11 cellular contexts compared by ENCODE assay signal in genomic region chr2:120395686-120396518, GRCh38. TPM values are rescaled to one million over a fixed set of nuclear protein-coding genes. Genes with fewer than 3 reads are reported as not detected.
A peak's percentile ranks its signal among the peaks of the same experiment; 100 is the strongest.
DNase-seq lines count a peak whose midpoint lies in the region; ATAC-seq, FAIRE-seq and TF ChIP-seq lines count a peak whose summit lies in the region.
"Had no signal": no experiment of that assay in that cellular context is flagged by ENCODE, and none has a peak within 500 bp of the region (broad histone marks: within the 10 kb centered on the region; RNA-seq: fewer than 3 reads in every experiment).

No MANE protein-coding gene starts in this region.

- no peak overlapping the region for H3K56ac ChIP-seq in H9 (ENCODE audit: insufficient read length, low read depth, low read length)

- no peaks in the 10 kb centered on the region for H3K36me3 Mint-ChIP-seq in H9 (ENCODE audit: insufficient read depth in 1 of 3, low read depth in 3 of 3)
- no peaks in the 10 kb centered on the region for H3K36me3 Mint-ChIP-seq in CD8-positive, alpha-beta T cell

- DNase-seq in A549 (ENCODE audit: low read depth in 1 of 2, low spot score in 1 of 2) (peak in 1 of 2 experiments; percentile 54), H9 (peak; percentile 37), NCI-H524 treated with DMSO at 0.1 percent for 48 hours (lab: John Stamatoyannopoulos, UW) (peak; percentile 36), kidney glomerular epithelial cell (lab: John Stamatoyannopoulos, UW) (peak; percentile 7), GDM1 (lab: John Stamatoyannopoulos, UW) (no peak), globus pallidus (ENCODE audit: low spot score) (no peak)
- no peak for DNase-seq in stimulated activated CD8-positive, alpha-beta memory T cell treated with anti-CD3 and anti-CD28 coated beads, Interleukin-4, amount 100 ng/mL, for 48 hours
- DNase-seq in CD8-positive, alpha-beta T cell: no peak

- 0 out of 2 replicates have a peak overlapping the region, but pooled peaks have one; percentile 35 for H3K14ac ChIP-seq in H9 (ENCODE audit: insufficient read depth, low read length)

- H3K4me2 ChIP-seq in A549 (peak overlapping the region; percentile 65), H9 (ENCODE audit: insufficient read depth, insufficient read length, low read length) (no peak overlapping the region)

- H3K18ac ChIP-seq in H9 (ENCODE audit: insufficient read length, low read depth, low read length): no peak overlapping the region

- H3K27ac ChIP-seq in A549 (peak overlapping the region; percentile 87 to 98), H9 (ENCODE audit: insufficient read length, low read depth, low read length) (no peak overlapping the region)
- no peak overlapping the region for H3K27ac ChIP-seq in CD8-positive, alpha-beta T cell (ENCODE audit: low read depth, low read length)
- H3K27ac ChIP-seq: C4-2B had no signal

- H2BK20ac ChIP-seq in H9 (ENCODE audit: low read depth, low read length, poor library complexity, severe bottlenecking): no peak overlapping the region

- H3K79me2 ChIP-seq in H9 (ENCODE audit: insufficient read depth, low read length): no peaks in the 10 kb centered on the region

- H3K9me3 ChIP-seq in A549: no peaks in the 10 kb centered on the region
- no peaks in the 10 kb centered on the region for H3K9me3 ChIP-seq in H9 (ENCODE audit: control insufficient read depth, low read depth, low read length)
- H3K9me3 ChIP-seq in CD8-positive, alpha-beta T cell (ENCODE audit: low read length): no peaks in the 10 kb centered on the region

- no peak overlapping the region for H3K4ac ChIP-seq in H9 (ENCODE audit: low read depth, low read length)

- no peak overlapping the region for H2BK5ac ChIP-seq in H9 (ENCODE audit: insufficient read length, low read length)

- H3K4me3 Mint-ChIP-seq in H9: no peak overlapping the region
- no peak overlapping the region for H3K4me3 Mint-ChIP-seq in CD8-positive, alpha-beta T cell

- H3K27me3 ChIP-seq in H9 (ENCODE audit: insufficient read depth, low read length): no peaks in the 10 kb centered on the region; the same call in 1 of the 2 replicates
- no peaks in the 10 kb centered on the region for H3K27me3 ChIP-seq in CD8-positive, alpha-beta T cell (ENCODE audit: insufficient read depth, low read length)

- no peaks in the 10 kb centered on the region for H3K36me3 ChIP-seq in CD8-positive, alpha-beta T cell (ENCODE audit: insufficient read depth, low read length)

- no peak overlapping the region for H4K91ac ChIP-seq in H9 (ENCODE audit: insufficient read length, low read depth, low read length)

- H3K4me1 Mint-ChIP-seq in H9: peaks cover 8 to 17% of the 10 kb centered on the region in 2 experiments
- H3K4me1 Mint-ChIP-seq in CD8-positive, alpha-beta T cell (ENCODE audit: low read depth): no peaks in the 10 kb centered on the region

- no peak overlapping the region for H3K9ac ChIP-seq in H9 (ENCODE audit: extremely low read depth, insufficient read length, low read length)

- no peak overlapping the region for H4K8ac ChIP-seq in H9 (replicated peaks; ENCODE audit: insufficient read length, low read depth, low read length)

- H3K4me1 ChIP-seq in A549 (peaks cover 56% of the 10 kb centered on the region), H9 (ENCODE audit: insufficient read depth, low read length) (no peaks in the 10 kb centered on the region)
- no peaks in the 10 kb centered on the region for H3K4me1 ChIP-seq in CD8-positive, alpha-beta T cell (ENCODE audit: insufficient read depth, low read length)

- no peak overlapping the region for H2AFZ ChIP-seq in H9 (ENCODE audit: low read length)

- POLR2A ChIA-PET in A549 (lab: Yijun Ruan, JAX): no interaction called here
- POLR2A ChIA-PET in CD8-positive, alpha-beta T cell (lab: Charles Lee): no interaction called here

- 87% methylated on average over 14 of the region's 29 CpGs for WGBS in A549 (ENCODE audit: missing lambda C conversion rate)
- WGBS in H9 (ENCODE audit: extremely low coverage, insufficient read length, low lambda C conversion rate): no CpG with 5 or more reads among the region's 29 CpGs

- intact Hi-C loops in CD8-positive, alpha-beta T cell (cut with DNase I, micrococcal nuclease): no loop called here

- H3K23ac ChIP-seq in H9 (ENCODE audit: insufficient read length, low read depth, low read length): no peak overlapping the region

- ATAC-seq in A549: no peak
- ATAC-seq in CD8-positive, alpha-beta T cell: no peak

- H3K27ac Mint-ChIP-seq in H9: no peak overlapping the region
- no peak overlapping the region for H3K27ac Mint-ChIP-seq in CD8-positive, alpha-beta T cell

- no peaks in the 10 kb centered on the region for H3K9me3 Mint-ChIP-seq in H9
- no peaks in the 10 kb centered on the region for H3K9me3 Mint-ChIP-seq in CD8-positive, alpha-beta T cell

- no peaks in the 10 kb centered on the region for H4K20me1 ChIP-seq in H9 (ENCODE audit: control insufficient read depth, insufficient read depth, insufficient read length)

- no peak for TF ChIP-seq EP300 in A549 (IDR thresholded peaks at IDR 0.05)

- H3K23me2 ChIP-seq in H9 (ENCODE audit: insufficient read length, low read depth, low read length, poor library complexity, severe bottlenecking): no peaks in the 10 kb centered on the region

- no peak for TF ChIP-seq RAD21 in A549 (conservative IDR thresholded peaks at IDR 0.05 in 1 of 2, IDR thresholded peaks at IDR 0.05 in 1 of 2)

- no peaks in the 10 kb centered on the region for H3K79me1 ChIP-seq in H9 (ENCODE audit: insufficient read depth, low read depth, low read length, poor library complexity, severe bottlenecking)

- no peak overlapping the region for H2AK5ac ChIP-seq in H9 (ENCODE audit: insufficient read length, low read length)

- no peak overlapping the region for H4K5ac ChIP-seq in H9 (ENCODE audit: insufficient read length, low read depth, low read length)

- TF ChIP-seq CTCF in A549 (IDR thresholded peaks at IDR 0.05) (no peak), H9 (conservative IDR thresholded peaks at IDR 0.05) (no peak)
- TF ChIP-seq CTCF in CD8-positive, alpha-beta T cell (IDR thresholded peaks at IDR 0.05): no peak

- no peak overlapping the region for H2BK120ac ChIP-seq in H9 (ENCODE audit: low read depth, low read length, poor library complexity, severe bottlenecking)

- no peak overlapping the region for H3K4me3 ChIP-seq in A549
- H3K4me3 ChIP-seq in CD8-positive, alpha-beta T cell (ENCODE audit: low read depth, low read length): no peak overlapping the region
- H3K4me3 ChIP-seq: lung had no signal

- CTCF ChIA-PET in A549 (lab: Yijun Ruan, JAX): interaction anchor here (0.8 to 1.4 kb wide), 7 partner anchors 11 to 285 kb away, joined by 3 to 5 read pairs (median 4); no protein-coding TSS in a partner anchor
- CTCF ChIA-PET in CD8-positive, alpha-beta T cell (lab: Charles Lee): no interaction called here

- H3T11ph ChIP-seq in H9 (ENCODE audit: low read length): no peak overlapping the region

- peaks cover 55% of the 10 kb centered on the region for H3K27me3 Mint-ChIP-seq in H9 (ENCODE audit: low read depth)
- peaks cover 25% of the 10 kb centered on the region for H3K27me3 Mint-ChIP-seq in CD8-positive, alpha-beta T cell (ENCODE audit: low read depth)

- no peak for TF ChIP-seq POLR2A in A549 (IDR thresholded peaks at IDR 0.05; ENCODE audit: low read length)

- no peak overlapping the region for H2BK15ac ChIP-seq in H9 (ENCODE audit: low read depth, low read length)

- H2BK12ac ChIP-seq in H9 (ENCODE audit: insufficient read length, low read depth, low read length): no peak overlapping the region

- no peak for FAIRE-seq in A549 (lab: Jason Lieb, UNC)
- FAIRE-seq: GM12891 had no signal

TF ChIP-seq in A549, 52 proteins besides CTCF, POLR2A, EP300 and RAD21 (continues in another document):
- no peak for TF ChIP-seq MYC (IDR thresholded peaks at IDR 0.05; ENCODE audit: borderline replicate concordance, low read length)
- no peak for TF ChIP-seq KDM1A (IDR thresholded peaks at IDR 0.05; ENCODE audit: low read depth)
- TF ChIP-seq HOXB5 (CRISPR knock-in tag; IDR thresholded peaks at IDR 0.05): no peak
- TF ChIP-seq JUN (IDR thresholded peaks at IDR 0.05): no peak
- TF ChIP-seq MAZ (IDR thresholded peaks at IDR 0.05; ENCODE audit: borderline replicate concordance, low read depth, low read length): no peak
- TF ChIP-seq E2F6 (IDR thresholded peaks at IDR 0.05; ENCODE audit: borderline replicate concordance, low read depth): no peak
- TF ChIP-seq ELK1 (IDR thresholded peaks at IDR 0.05; ENCODE audit: low read depth, low read length): no peak
- no peak for TF ChIP-seq NR3C1 (IDR thresholded peaks at IDR 0.05)
- no peak for TF ChIP-seq KDM5A (IDR thresholded peaks at IDR 0.05)
- no peak for TF ChIP-seq RNF2 (IDR thresholded peaks at IDR 0.05; ENCODE audit: borderline replicate concordance, low read depth)
- TF ChIP-seq RCOR1 (IDR thresholded peaks at IDR 0.05; ENCODE audit: low read depth, low read length): no peak
- no peak for TF ChIP-seq ZFP36 (IDR thresholded peaks at IDR 0.05; ENCODE audit: borderline replicate concordance, partially characterized antibody)
- TF ChIP-seq MAX (IDR thresholded peaks at IDR 0.05): no peak
- no peak for TF ChIP-seq NFE2L2 (conservative IDR thresholded peaks at IDR 0.05; ENCODE audit: low read length)

RNA-seq across cellular contexts. Expression of gene INHBB, which starts 50.0 kb away (rescaled TPM):
- polyA plus RNA-seq in A549 (2011; rRNA removed) (21.4 and 25.3 TPM in 2 replicates), A549 (2017; fragmentation: RNase III; extraction: RNeasy Plus Mini Kit Qiagen cat#74134 plus additional on column Dnase treatment) (7.2 to 9.3 TPM (median 9.2 TPM) in 3 replicates)
- polyA plus RNA-seq in A549 (2012; cell fraction: cytosol; rRNA removed): 14.3 and 17.6 TPM in 2 replicates
- 13.8 and 22.1 TPM in 2 replicates for polyA plus RNA-seq in A549 (2012; cell fraction: nucleus; rRNA removed)
- 27.5 and 33.4 TPM in 2 replicates for polyA minus RNA-seq in A549 (2011; rRNA and poly(A)+ RNA removed)
- 0.13 TPM in 2 replicates for total RNA-seq in H9 (2021)
- total RNA-seq in CD8-positive, alpha-beta T cell: not detected

Comparison
In these comparisons a context has a peak if more than half of its experiments do, and no peak if none do; other contexts are left out.
1. DNase-seq: peak in H9 (single experiment), NCI-H524 treated with DMSO at 0.1 percent for 48 hours (single experiment) and kidney glomerular epithelial cell (single experiment); none in GDM1 (single experiment), stimulated activated CD8-positive, alpha-beta memory T cell treated with anti-CD3 and anti-CD28 coated beads, Interleukin-4, amount 100 ng/mL, for 48 hours (single experiment), CD8-positive, alpha-beta T cell (0 of 7) and globus pallidus (single experiment).
2. H3K27ac ChIP-seq: peak in A549 (2 of 2); none in H9 (single experiment) and CD8-positive, alpha-beta T cell (single experiment).